ENCODE assay signal across 21 cellular contexts in genomic region chr20:58837717-58838116, GRCh38.
"Had no signal": no experiment of that assay in that cellular context is flagged by ENCODE, and none has a peak within 500 bp of the region (broad histone marks: within the 10 kb centered on the region; RNA-seq: fewer than 3 reads in every experiment).

No MANE protein-coding gene starts in this region.

- DNase-seq: activated CD4-positive, alpha-beta memory T cell treated with anti-CD3 and anti-CD28 coated beads, Interleukin-2, amount 10 ng/mL, durations not matched to agents 7 days and 5 days; activated CD4-positive, alpha-beta T cell treated with anti-CD3 and anti-CD28 coated beads for 48 hours; activated gamma-delta T cell; activated naive CD4-positive, alpha-beta T cell treated with anti-CD3 and anti-CD28 coated beads, Interleukin-2, amount 10 ng/mL, durations not matched to agents 7 days and 5 days; central memory CD4-positive, alpha-beta T cell; foreskin keratinocyte; heart left ventricle; hypothalamus; midbrain; naive thymus-derived CD8-positive, alpha-beta T cell; posterior cingulate gyrus; right cardiac atrium; stimulated activated CD4-positive, alpha-beta T cell treated with anti-CD3 and anti-CD28 coated beads, Interleukin-15, amount 100 ng/mL, for 24 hours; stimulated activated CD4-positive, alpha-beta T cell treated with anti-CD3 and anti-CD28 coated beads, Interleukin-2, amount 100 ng/mL, for 24 hours; stimulated activated naive CD4-positive, alpha-beta T cell; testis; transverse colon had no signal

- H3K27ac Mint-ChIP-seq: activated CD4-positive, alpha-beta memory T cell treated with anti-CD3 and anti-CD28 coated beads, Interleukin-2, amount 10 ng/mL, durations not matched to agents 7 days and 5 days; activated naive CD4-positive, alpha-beta T cell treated with anti-CD3 and anti-CD28 coated beads, Interleukin-2, amount 10 ng/mL, durations not matched to agents 7 days and 5 days; dendritic cell treated with granulocyte-macrophage colony-stimulating factor and Interleukin-4, amounts not matched to agents 40 ng/mL and 50 ng/mL, for 4 days; memory B cell had no signal

- H3K9me3 Mint-ChIP-seq: activated CD4-positive, alpha-beta memory T cell treated with anti-CD3 and anti-CD28 coated beads, Interleukin-2, amount 10 ng/mL, durations not matched to agents 7 days and 5 days; activated naive CD4-positive, alpha-beta T cell treated with anti-CD3 and anti-CD28 coated beads, Interleukin-2, amount 10 ng/mL, durations not matched to agents 7 days and 5 days; memory B cell; naive thymus-derived CD8-positive, alpha-beta T cell had no signal

- ATAC-seq: activated CD4-positive, CD25-positive, alpha-beta regulatory T cell treated with anti-CD3 and anti-CD28 coated beads, Interleukin-2, amount 50 U/mL, for 24 hours; foreskin keratinocyte; heart left ventricle; left lobe of liver; naive thymus-derived CD8-positive, alpha-beta T cell; right cardiac atrium had no signal

- H3K4me3 Mint-ChIP-seq: activated CD4-positive, alpha-beta memory T cell treated with anti-CD3 and anti-CD28 coated beads, Interleukin-2, amount 10 ng/mL, durations not matched to agents 7 days and 5 days; activated naive CD4-positive, alpha-beta T cell treated with anti-CD3 and anti-CD28 coated beads, Interleukin-2, amount 10 ng/mL, durations not matched to agents 7 days and 5 days; dendritic cell treated with granulocyte-macrophage colony-stimulating factor and Interleukin-4, amounts not matched to agents 40 ng/mL and 50 ng/mL, for 4 days; memory B cell; naive thymus-derived CD8-positive, alpha-beta T cell had no signal

- H3K4me1 Mint-ChIP-seq: memory B cell had no signal
